Comparison of ENCODE assay signal across 21 cellular contexts in the genomic region with DNA sequence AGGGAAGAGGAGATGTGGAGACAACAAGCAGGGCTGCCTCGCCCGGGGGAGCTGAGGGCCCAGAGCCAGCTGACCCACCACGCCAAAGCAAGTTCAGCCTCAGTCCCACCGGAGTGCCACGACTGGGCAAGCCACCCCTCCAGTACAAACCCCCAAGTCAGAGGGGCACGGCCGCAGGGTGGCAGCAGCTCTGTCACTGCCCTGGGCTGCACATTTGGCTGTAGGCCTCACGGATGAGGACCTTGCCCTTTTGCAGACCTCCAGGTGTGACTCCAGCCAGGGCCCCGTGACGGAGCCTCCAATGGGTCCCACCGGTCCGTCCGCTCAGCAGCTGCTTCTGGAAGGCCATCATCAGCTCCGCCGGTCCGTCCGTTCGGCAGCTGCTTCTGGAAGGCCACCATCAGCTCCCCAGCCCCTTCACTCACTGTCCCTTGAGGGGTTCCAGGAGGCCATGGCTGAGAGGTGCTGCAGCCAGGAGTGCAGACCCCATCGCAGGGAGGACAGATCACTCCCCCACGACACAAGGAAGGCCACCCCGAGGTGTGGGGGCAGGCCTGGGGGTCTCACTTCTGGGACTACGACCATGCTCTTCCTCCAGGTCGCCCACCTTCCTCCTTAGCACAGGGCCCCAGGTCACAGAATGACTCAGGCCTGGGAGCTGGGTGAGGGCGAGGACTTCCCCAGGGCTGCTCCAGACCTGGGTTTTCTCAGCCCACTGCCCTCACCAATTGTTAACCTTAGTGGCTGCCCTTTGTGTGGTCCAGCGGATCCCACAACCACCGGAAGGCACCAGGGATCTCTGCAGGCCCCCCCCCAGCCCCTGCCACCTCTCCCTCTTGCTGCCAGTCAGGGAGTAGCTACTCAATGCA.
"Had no signal": no experiment of that assay in that cellular context is flagged by ENCODE, and none has a peak within 500 bp of the region (broad histone marks: within the 10 kb centered on the region; RNA-seq: fewer than 3 reads in every experiment).

No MANE protein-coding gene starts in this region.

- H3K9me3 Mint-ChIP-seq: activated T-cell treated with anti-CD3 and anti-CD28 coated beads, Interleukin-2, amount 50 U/mL, for 24 hours; activated T-helper 17 cell treated with anti-CD3 and anti-CD28 coated beads, Interleukin-2, amount 50 U/mL, for 72 hours; naive B cell; neural progenitor cell; T-cell; type B pancreatic cell had no signal

- H3K27ac Mint-ChIP-seq: activated naive CD8-positive, alpha-beta T cell; activated T-cell treated with anti-CD3 and anti-CD28 coated beads, Interleukin-2, amount 50 U/mL, for 24 hours; activated T-helper 17 cell treated with anti-CD3 and anti-CD28 coated beads, Interleukin-2, amount 50 U/mL, for 72 hours; neural progenitor cell; progenitor cell of endocrine pancreas; T-cell; type B pancreatic cell had no signal

- H3K4me2 ChIP-seq: neural progenitor cell had no signal

- H3K9ac ChIP-seq: neural progenitor cell had no signal

- H3K36me3 ChIP-seq: adrenal gland, neural progenitor cell, thoracic aorta, WERI-Rb-1 had no signal

- H2AFZ ChIP-seq: neural progenitor cell had no signal

- H3K4me3 Mint-ChIP-seq: activated naive CD8-positive, alpha-beta T cell; activated T-cell treated with anti-CD3 and anti-CD28 coated beads, Interleukin-2, amount 50 U/mL, for 24 hours; activated T-helper 17 cell treated with anti-CD3 and anti-CD28 coated beads, Interleukin-2, amount 50 U/mL, for 72 hours; naive B cell; neural progenitor cell; T-cell; type B pancreatic cell had no signal

- H3K36me3 Mint-ChIP-seq: activated naive CD8-positive, alpha-beta T cell; naive B cell; neural progenitor cell; T-cell; type B pancreatic cell had no signal

- H3K9me3 ChIP-seq: adrenal gland, thoracic aorta had no signal

- H3K4me1 Mint-ChIP-seq: activated T-helper 17 cell treated with anti-CD3 and anti-CD28 coated beads, Interleukin-2, amount 50 U/mL, for 72 hours; naive B cell; T-cell had no signal

- H3K4me3 ChIP-seq: adrenal gland, neural progenitor cell, thoracic aorta had no signal

- H3K27ac ChIP-seq: adrenal gland, neural progenitor cell, thoracic aorta, WERI-Rb-1 had no signal

- H3K27me3 Mint-ChIP-seq: activated T-cell treated with anti-CD3 and anti-CD28 coated beads, Interleukin-2, amount 50 U/mL, for 24 hours had no signal

- ATAC-seq: activated T-helper 17 cell treated with anti-CD3 and anti-CD28 coated beads, Interleukin-2, amount 50 U/mL, for 72 hours; T-cell had no signal

- H3K27me3 ChIP-seq: adrenal gland had no signal

- DNase-seq: activated CD4-positive, alpha-beta T cell treated with anti-CD3 and anti-CD28 coated beads, Interleukin-2, amount 50 U/mL, for 4 hours; activated CD8-positive, alpha-beta memory T cell treated with anti-CD3 and anti-CD28 coated beads for 24 hours; activated CD8-positive, alpha-beta memory T cell treated with anti-CD3 and anti-CD28 coated beads, Interleukin-2, amount 50 U/mL, for 4 hours; activated naive CD4-positive, alpha-beta T cell; activated T-cell treated with anti-CD3 and anti-CD28 coated beads, Interleukin-2, amount 50 U/mL, for 24 hours; adrenal gland; central memory CD4-positive, alpha-beta T cell; dermis blood vessel endothelial cell; effector memory CD4-positive, alpha-beta T cell; hippocampal formation; naive B cell; retina; stimulated activated CD4-positive, alpha-beta T cell treated with anti-CD3 and anti-CD28 coated beads, Interleukin-4, amount 100 ng/mL, for 4 hours; T-cell; WERI-Rb-1 had no signal

- H3K4me1 ChIP-seq: adrenal gland had no signal
